ENCODE assay signal across 15 cellular contexts in genomic region chr16:67915831-67916723, GRCh38. TPM values are rescaled to one million over a fixed set of nuclear protein-coding genes. Genes with fewer than 3 reads are reported as not detected.
DNase-seq lines count a peak whose midpoint lies in the region; ATAC-seq and TF ChIP-seq lines count a peak whose summit lies in the region.
"Had no signal": no experiment of that assay in that cellular context is flagged by ENCODE, and none has a peak within 500 bp of the region (broad histone marks: within the 10 kb centered on the region; RNA-seq: fewer than 3 reads in every experiment).

No MANE protein-coding gene starts in this region.

- H3K4me3 ChIP-seq in CD8-positive, alpha-beta memory T cell (ENCODE audit: low read length) = no peak overlapping the region
- no peak overlapping the region for H3K4me3 ChIP-seq in HUES6 (ENCODE audit: low read depth, low read length)
- H3K4me3 ChIP-seq: cardiac muscle cell, suprapubic skin had no signal

- ATAC-seq in HG03469 (IDR thresholded peaks at IDR 0.05; ENCODE audit: unreplicated experiment) (no peak), HG03135 (IDR thresholded peaks at IDR 0.05; ENCODE audit: unreplicated experiment) (no peak), GM21360 (IDR thresholded peaks at IDR 0.05; ENCODE audit: unreplicated experiment) (no peak)
- ATAC-seq: right cardiac atrium had no signal

- no peaks in the 10 kb centered on the region for H3K9me3 ChIP-seq in CD8-positive, alpha-beta memory T cell (ENCODE audit: low read length)
- H3K9me3 ChIP-seq in HUES6 (ENCODE audit: control insufficient read depth, insufficient read depth, low read depth, low read length) = no peaks in the 10 kb centered on the region
- H3K9me3 ChIP-seq: suprapubic skin had no signal

- peaks cover 5% of the 10 kb centered on the region for H3K4me1 ChIP-seq in CD8-positive, alpha-beta memory T cell (ENCODE audit: insufficient read depth, low read length)
- peaks cover 32% of the 10 kb centered on the region for H3K4me1 ChIP-seq in HUES6 (ENCODE audit: control insufficient read depth, insufficient read depth, low read length)

- peaks cover 0 to 60% (median 5%) of the 10 kb centered on the region in 3 donors for H3K36me3 Mint-ChIP-seq in CD8-positive, alpha-beta memory T cell
- H3K36me3 Mint-ChIP-seq in chondrocyte (ENCODE audit: low read depth) (no peaks in the 10 kb centered on the region), osteocyte (ENCODE audit: unreplicated experiment) (peaks cover 2% of the 10 kb centered on the region)

- H3K4me1 Mint-ChIP-seq in CD8-positive, alpha-beta memory T cell = peaks cover 20 to 51% (median 31%) of the 10 kb centered on the region in 3 donors
- H3K4me1 Mint-ChIP-seq in chondrocyte (ENCODE audit: low read depth) (peaks cover 35% of the 10 kb centered on the region), osteocyte (ENCODE audit: unreplicated experiment) (peaks cover 21% of the 10 kb centered on the region)

- DNase-seq in CD8-positive, alpha-beta memory T cell = no peak
- DNase-seq in chondrocyte (ENCODE audit: low spot score) (no peak), osteocyte (ENCODE audit: extremely low spot score, unreplicated experiment) (no peak), anterior cingulate cortex (lab: John Stamatoyannopoulos, UW) (no peak)
- DNase-seq: activated T-cell treated with anti-CD3 and anti-CD28 coated beads for 4 hours, COR-L47, NCI-H1092, NCI-H526 had no signal

- H3K9me3 Mint-ChIP-seq in CD8-positive, alpha-beta memory T cell = no peaks in the 10 kb centered on the region
- H3K9me3 Mint-ChIP-seq in chondrocyte (ENCODE audit: low read depth) (no peaks in the 10 kb centered on the region), osteocyte (ENCODE audit: unreplicated experiment) (no peaks in the 10 kb centered on the region)

- H3K27ac Mint-ChIP-seq in CD8-positive, alpha-beta memory T cell = peak overlapping the region in 5 of 8 donors; percentile 17 to 86 (median 42)
- peak overlapping the region; percentile 74 for H3K27ac Mint-ChIP-seq in chondrocyte (ENCODE audit: unreplicated experiment)
- peak overlapping the region; percentile 51 for H3K27ac Mint-ChIP-seq in osteocyte (ENCODE audit: unreplicated experiment)

- H3K4me3 Mint-ChIP-seq in CD8-positive, alpha-beta memory T cell = no peak overlapping the region
- H3K4me3 Mint-ChIP-seq in chondrocyte (ENCODE audit: unreplicated experiment) = no peak overlapping the region
- H3K4me3 Mint-ChIP-seq in osteocyte (ENCODE audit: unreplicated experiment) = no peak overlapping the region

- peak overlapping the region; percentile 6 for H3K27ac ChIP-seq in CD8-positive, alpha-beta memory T cell (ENCODE audit: low read depth, low read length)
- H3K27ac ChIP-seq in HUES6 (ENCODE audit: low read depth, low read length) = no peak overlapping the region
- H3K27ac ChIP-seq: cardiac muscle cell had no signal

- CTCF ChIA-PET in CD8-positive, alpha-beta memory T cell (lab: Charles Lee) = interaction anchor here (1.1 kb wide), 1 partner anchor 73 kb away, joined by 3 read pairs; no protein-coding TSS in a partner anchor

- POLR2A ChIA-PET in CD8-positive, alpha-beta memory T cell (lab: Charles Lee) = no interaction called here

- TF ChIP-seq CTCF in chondrocyte (IDR thresholded peaks at IDR 0.05) (no peak), osteocyte (IDR thresholded peaks at IDR 0.05) (no peak)

- no peaks in the 10 kb centered on the region for H3K27me3 ChIP-seq in CD8-positive, alpha-beta memory T cell (ENCODE audit: insufficient read depth, low read length, poor library complexity, severe bottlenecking)
- H3K27me3 ChIP-seq in HUES6 (ENCODE audit: control insufficient read depth, insufficient read depth, low read length) = no peaks in the 10 kb centered on the region
- H3K27me3 ChIP-seq: cardiac muscle cell, suprapubic skin had no signal

- peak overlapping the region; percentile 34 for H3K9ac ChIP-seq in HUES6 (ENCODE audit: low read length)

- no peaks in the 10 kb centered on the region for H3K27me3 Mint-ChIP-seq in CD8-positive, alpha-beta memory T cell
- H3K27me3 Mint-ChIP-seq in chondrocyte (ENCODE audit: low read depth) (no peaks in the 10 kb centered on the region), osteocyte (ENCODE audit: unreplicated experiment) (no peaks in the 10 kb centered on the region)

- no peaks in the 10 kb centered on the region for H3K36me3 ChIP-seq in CD8-positive, alpha-beta memory T cell (ENCODE audit: insufficient read depth, low read length)
- H3K36me3 ChIP-seq in HUES6 (ENCODE audit: control insufficient read depth, insufficient read depth, low read length) = peaks cover 19% of the 10 kb centered on the region

RNA-seq across cellular contexts. Expression of gene CTRL, which starts 15.6 kb away (rescaled TPM):
- 1 to 10 TPM; 4.1 to 4.9 TPM for total RNA-seq in CD8-positive, alpha-beta memory T cell
- 1.5 TPM for polyA plus RNA-seq in CD8-positive, alpha-beta memory T cell
- total RNA-seq in chondrocyte = not detected in 3 replicates
- 0.39 and 0.91 TPM in 2 replicates for total RNA-seq in osteocyte

RNA-seq across cellular contexts. Expression of gene PSMB10, which starts 20.6 kb away (rescaled TPM):
- 100 to 1,000 TPM; 176 to 189 TPM for total RNA-seq in CD8-positive, alpha-beta memory T cell
- polyA plus RNA-seq in CD8-positive, alpha-beta memory T cell = 518 TPM
- total RNA-seq in chondrocyte = 30.1 to 43.2 TPM (median 33.9 TPM) in 3 replicates
- total RNA-seq in osteocyte = 58.3 and 59.0 TPM in 2 replicates

RNA-seq across cellular contexts. Expression of gene PSKH1, which starts 23.0 kb away (rescaled TPM):
- total RNA-seq in CD8-positive, alpha-beta memory T cell = 10 to 100 TPM; 13.6 to 14.5 TPM
- 27.0 TPM for polyA plus RNA-seq in CD8-positive, alpha-beta memory T cell
- total RNA-seq in chondrocyte (33.1 to 38.9 TPM (median 35.9 TPM) in 3 replicates), osteocyte (43.9 and 45.5 TPM in 2 replicates)

RNA-seq across cellular contexts. Expression of gene LCAT, which starts 27.8 kb away (rescaled TPM):
- total RNA-seq in CD8-positive, alpha-beta memory T cell = 10 to 100 TPM; 12.7 to 12.8 TPM
- 0.74 TPM for polyA plus RNA-seq in CD8-positive, alpha-beta memory T cell
- total RNA-seq in chondrocyte = 35.8 to 43.1 TPM (median 38.2 TPM) in 3 replicates
- 35.3 and 36.9 TPM in 2 replicates for total RNA-seq in osteocyte

RNA-seq across cellular contexts. Expression of gene NRN1L, which starts 31.4 kb away (rescaled TPM):
- total RNA-seq in CD8-positive, alpha-beta memory T cell = under 1 TPM in 1 of 2 experiments, not detected in 1; 0.97 TPM
- 0.83 TPM for polyA plus RNA-seq in CD8-positive, alpha-beta memory T cell
- total RNA-seq in chondrocyte = 0.57 TPM in 1 of 3 replicates, not detected in the others
- 1.4 and 1.5 TPM in 2 replicates for total RNA-seq in osteocyte
